Comparison of ENCODE assay signal across 22 cellular contexts in genomic region chr20:21781446-21782075, GRCh38.
"Had no signal": no experiment of that assay in that cellular context is flagged by ENCODE, and none has a peak within 500 bp of the region (broad histone marks: within the 10 kb centered on the region; RNA-seq: fewer than 3 reads in every experiment).

No MANE protein-coding gene starts in this region.

- H3K36me3 ChIP-seq: left ventricle myocardium inferior, spleen, thyroid gland had no signal

- H3K27me3 ChIP-seq: foreskin keratinocyte, spleen, thyroid gland had no signal

- H3K9me3 ChIP-seq: thyroid gland had no signal

- H3K4me1 ChIP-seq: foreskin keratinocyte, left ventricle myocardium inferior, spleen, thyroid gland had no signal

- H3K4me3 Mint-ChIP-seq: activated CD4-positive, alpha-beta T cell treated with anti-CD3 and anti-CD28 coated beads, Interleukin-2, amount 10 ng/mL, durations not matched to agents 24 days and 14 days; activated CD8-positive, alpha-beta T cell treated with anti-CD3 and anti-CD28 coated beads, Interleukin-2, amount 10 ng/mL, durations not matched to agents 7 days and 5 days; activated T-cell treated with anti-CD3 and anti-CD28 coated beads, Interleukin-2, amount 50 U/mL, for 24 hours; brain; nephron had no signal

- H3K27me3 Mint-ChIP-seq: activated CD4-positive, alpha-beta T cell treated with anti-CD3 and anti-CD28 coated beads, Interleukin-2, amount 10 ng/mL, durations not matched to agents 24 days and 14 days; activated T-cell treated with anti-CD3 and anti-CD28 coated beads, Interleukin-2, amount 50 U/mL, for 24 hours had no signal

- H3K27ac Mint-ChIP-seq: activated CD4-positive, alpha-beta T cell treated with anti-CD3 and anti-CD28 coated beads, Interleukin-2, amount 10 ng/mL, durations not matched to agents 24 days and 14 days; activated CD8-positive, alpha-beta T cell treated with anti-CD3 and anti-CD28 coated beads, Interleukin-2, amount 10 ng/mL, durations not matched to agents 7 days and 5 days; activated T-cell treated with anti-CD3 and anti-CD28 coated beads, Interleukin-2, amount 50 U/mL, for 24 hours; activated T-helper 2 cell treated with anti-CD3 and anti-CD28 coated beads, Interferon-gamma antibody, Interleukin-2, Interleukin-4, amounts not matched to agents 10 μg/mL and 5 μg/mL and 100 μg/mL, durations not matched to agents 14 hours and 24 hours and 36 hours; brain; nephron had no signal

- ATAC-seq: activated CD8-positive, alpha-beta T cell treated with anti-CD3 and anti-CD28 coated beads, Interleukin-2, amount 10 ng/mL, durations not matched to agents 7 days and 5 days; foreskin keratinocyte had no signal

- H3K4me3 ChIP-seq: left ventricle myocardium inferior, spleen, thyroid gland had no signal

- DNase-seq: activated CD4-positive, alpha-beta T cell treated with anti-CD3 and anti-CD28 coated beads, Interleukin-2, amount 10 ng/mL, durations not matched to agents 24 days and 14 days; activated CD8-positive, alpha-beta T cell treated with anti-CD3 and anti-CD28 coated beads, Interleukin-2, amount 10 ng/mL, durations not matched to agents 7 days and 5 days; activated naive CD4-positive, alpha-beta T cell treated with Interleukin-2 at 50 U/mL for 16 hours; activated T-cell treated with anti-CD3 and anti-CD28 coated beads, Interleukin-2, amount 50 U/mL, for 24 hours; caudate nucleus; foreskin keratinocyte; glutamatergic neuron; hippocampal formation; left ventricle myocardium inferior; mammary epithelial cell; midbrain; occipital lobe; retina; spleen; stimulated activated CD8-positive, alpha-beta memory T cell treated with anti-CD3 and anti-CD28 coated beads, Interleukin-4, amount 100 ng/mL, for 48 hours; stimulated activated naive CD4-positive, alpha-beta T cell; T-helper 9 cell; thyroid gland had no signal

- H3K36me3 Mint-ChIP-seq: brain had no signal

- H3K27ac ChIP-seq: epithelial cell of prostate, foreskin keratinocyte, left ventricle myocardium inferior, spleen, thyroid gland had no signal

- H3K9me3 Mint-ChIP-seq: activated CD4-positive, alpha-beta T cell treated with anti-CD3 and anti-CD28 coated beads, Interleukin-2, amount 10 ng/mL, durations not matched to agents 24 days and 14 days; brain had no signal

- H3K4me1 Mint-ChIP-seq: activated CD4-positive, alpha-beta T cell treated with anti-CD3 and anti-CD28 coated beads, Interleukin-2, amount 10 ng/mL, durations not matched to agents 24 days and 14 days; brain had no signal
